In genomic region chr12:118999107-118999506, GRCh38 we compare ENCODE assay signal across 26 cellular contexts. TPM values are rescaled to one million over a fixed set of nuclear protein-coding genes. Genes with fewer than 3 reads are reported as not detected.
"Had no signal": no experiment of that assay in that cellular context is flagged by ENCODE, and none has a peak within 500 bp of the region (broad histone marks: within the 10 kb centered on the region; RNA-seq: fewer than 3 reads in every experiment).

No MANE protein-coding gene starts in this region.

- H3K9me3 Mint-ChIP-seq: activated CD8-positive, alpha-beta T cell treated with anti-CD3 and anti-CD28 coated beads for 36 hours; activated naive CD8-positive, alpha-beta T cell treated with anti-CD3 and anti-CD28 coated beads, Interleukin-2, amount 10 ng/mL, durations not matched to agents 7 days and 5 days; activated T-helper 2 cell treated with anti-CD3 and anti-CD28 coated beads, Interferon-gamma antibody, Interleukin-2, Interleukin-4, amounts not matched to agents 10 μg/mL and 5 μg/mL and 100 μg/mL, durations not matched to agents 14 hours and 24 hours and 36 hours; T-cell had no signal

- H3K4me3 ChIP-seq: adrenal gland, breast epithelium, MG63, Peyer's patch had no signal

- H3K27ac Mint-ChIP-seq: activated CD8-positive, alpha-beta T cell treated with anti-CD3 and anti-CD28 coated beads for 36 hours; activated naive CD4-positive, alpha-beta T cell treated with anti-CD3 and anti-CD28 coated beads, Interleukin-2, amount 10 ng/mL, durations not matched to agents 7 days and 5 days; activated naive CD8-positive, alpha-beta T cell treated with anti-CD3 and anti-CD28 coated beads, Interleukin-2, amount 10 ng/mL, durations not matched to agents 7 days and 5 days; activated T-cell treated with anti-CD3 and anti-CD28 coated beads, Interleukin-2, amount 50 U/mL, for 72 hours; activated T-helper 2 cell treated with anti-CD3 and anti-CD28 coated beads, Interferon-gamma antibody, Interleukin-2, Interleukin-4, amounts not matched to agents 10 μg/mL and 5 μg/mL and 100 μg/mL, durations not matched to agents 14 hours and 24 hours and 36 hours; T-cell had no signal

- H3K27me3 ChIP-seq: MG63, Peyer's patch had no signal

- H3K27me3 Mint-ChIP-seq: activated CD8-positive, alpha-beta T cell treated with anti-CD3 and anti-CD28 coated beads for 36 hours; activated naive CD4-positive, alpha-beta T cell treated with anti-CD3 and anti-CD28 coated beads, Interleukin-2, amount 10 ng/mL, durations not matched to agents 7 days and 5 days; activated naive CD8-positive, alpha-beta T cell treated with anti-CD3 and anti-CD28 coated beads, Interleukin-2, amount 10 ng/mL, durations not matched to agents 7 days and 5 days had no signal

- ATAC-seq: activated CD8-positive, alpha-beta T cell treated with anti-CD3 and anti-CD28 coated beads for 36 hours; activated T-cell treated with anti-CD3 and anti-CD28 coated beads, Interleukin-2, amount 50 U/mL, for 72 hours; T-cell had no signal

- H3K9me3 ChIP-seq: adrenal gland, breast epithelium, MG63, Peyer's patch had no signal

- H3K4me3 Mint-ChIP-seq: activated CD8-positive, alpha-beta T cell treated with anti-CD3 and anti-CD28 coated beads for 36 hours; activated naive CD4-positive, alpha-beta T cell treated with anti-CD3 and anti-CD28 coated beads, Interleukin-2, amount 10 ng/mL, durations not matched to agents 7 days and 5 days; activated naive CD8-positive, alpha-beta T cell treated with anti-CD3 and anti-CD28 coated beads, Interleukin-2, amount 10 ng/mL, durations not matched to agents 7 days and 5 days; activated T-cell treated with anti-CD3 and anti-CD28 coated beads, Interleukin-2, amount 50 U/mL, for 72 hours; T-cell had no signal

- H3K4me1 Mint-ChIP-seq: activated naive CD4-positive, alpha-beta T cell treated with anti-CD3 and anti-CD28 coated beads, Interleukin-2, amount 10 ng/mL, durations not matched to agents 7 days and 5 days; activated naive CD8-positive, alpha-beta T cell treated with anti-CD3 and anti-CD28 coated beads, Interleukin-2, amount 10 ng/mL, durations not matched to agents 7 days and 5 days; T-cell had no signal

- H3K4me1 ChIP-seq: adrenal gland, breast epithelium, Peyer's patch had no signal

- H3K36me3 ChIP-seq: adrenal gland, breast epithelium, MG63, Peyer's patch had no signal

- H3K36me3 Mint-ChIP-seq: activated naive CD4-positive, alpha-beta T cell treated with anti-CD3 and anti-CD28 coated beads, Interleukin-2, amount 10 ng/mL, durations not matched to agents 7 days and 5 days; activated naive CD8-positive, alpha-beta T cell treated with anti-CD3 and anti-CD28 coated beads, Interleukin-2, amount 10 ng/mL, durations not matched to agents 7 days and 5 days; T-cell had no signal

- DNase-seq: activated CD4-positive, CD25-positive, alpha-beta regulatory T cell; activated CD8-positive, alpha-beta memory T cell treated with anti-CD3 and anti-CD28 coated beads, Interleukin-2, amount 50 U/mL, for 4 hours; activated CD8-positive, alpha-beta T cell treated with anti-CD3 and anti-CD28 coated beads for 36 hours; activated gamma-delta T cell treated with Interleukin-2 at 50 U/mL for 16 hours; activated naive CD4-positive, alpha-beta T cell treated with anti-CD3 and anti-CD28 coated beads, Interleukin-2, amount 10 ng/mL, durations not matched to agents 7 days and 5 days; activated naive CD8-positive, alpha-beta T cell treated with anti-CD3 and anti-CD28 coated beads, Interleukin-2, amount 10 ng/mL, durations not matched to agents 7 days and 5 days; activated T-cell treated with anti-CD3 and anti-CD28 coated beads, Interleukin-2, amount 50 U/mL, for 72 hours; adrenal gland; central memory CD4-positive, alpha-beta T cell; MG63; MV-4-11; NCI-H1092 treated with DMSO at 0.1 percent for 48 hours; NCI-H1417 treated with DMSO at 0.1 percent for 48 hours; NCI-H187; NCI-H2081 treated with DMSO at 0.1 percent for 48 hours; NCI-H446; NCI-H524; Peyer's patch; SHP77 treated with DMSO at 0.1 percent for 48 hours; T-cell; T-helper 2 cell; T1000 had no signal

- H3K27ac ChIP-seq: adrenal gland, breast epithelium, Peyer's patch, RWPE1 had no signal

RNA-seq across cellular contexts. Expression of gene SRRM4, which starts 17.8 kb away (rescaled TPM):
- total RNA-seq: activated CD8-positive, alpha-beta T cell treated with anti-CD3 and anti-CD28 coated beads for 36 hours; activated naive CD8-positive, alpha-beta T cell treated with anti-CD3 and anti-CD28 coated beads, Interleukin-2, amount 10 ng/mL, durations not matched to agents 7 days and 5 days; activated T-cell treated with anti-CD3 and anti-CD28 coated beads, Interleukin-2, amount 50 U/mL, for 72 hours; activated T-helper 2 cell treated with anti-CD3 and anti-CD28 coated beads, Interferon-gamma antibody, Interleukin-2, Interleukin-4, amounts not matched to agents 10 μg/mL and 5 μg/mL and 100 μg/mL, durations not matched to agents 14 hours and 24 hours and 36 hours; breast epithelium; Peyer's patch; SK-MEL-5; T-cell had no signal
